ENCODE assay signal across 19 cellular contexts in genomic region chr7:18489624-18490023, GRCh38. TPM values are rescaled to one million over a fixed set of nuclear protein-coding genes. Genes with fewer than 3 reads are reported as not detected.
DNase-seq lines count a peak whose midpoint lies in the region; FAIRE-seq and TF ChIP-seq lines count a peak whose summit lies in the region.
"Had no signal": no experiment of that assay in that cellular context is flagged by ENCODE, and none has a peak within 500 bp of the region (broad histone marks: within the 10 kb centered on the region; RNA-seq: fewer than 3 reads in every experiment).

No MANE protein-coding gene starts in this region.

- TF ChIP-seq EP300 in SK-N-SH (IDR thresholded peaks at IDR 0.05; ENCODE audit: borderline replicate concordance in 1 of 2, low read depth in 1 of 2, low read length in 1 of 2) = peak in 1 of 2 experiments; percentile 47; a peak in 1 of 4 replicates

- TF ChIP-seq POLR2A in H54 (IDR thresholded peaks at IDR 0.05; ENCODE audit: low read depth, low read length) = no peak

- no peak overlapping the region for H3K4me2 ChIP-seq in SK-N-SH
- H3K4me2 ChIP-seq: GM23338 had no signal

- H2AFZ ChIP-seq in SK-N-SH (ENCODE audit: low read depth) = no peak overlapping the region

- no peak for TF ChIP-seq RAD21 in SK-N-SH (IDR thresholded peaks at IDR 0.05; ENCODE audit: low read length)

- no peaks in the 10 kb centered on the region for H3F3A ChIP-seq in SK-N-SH (replicated peaks; ENCODE audit: insufficient read depth)

- no peaks in the 10 kb centered on the region for H3K36me3 ChIP-seq in SK-N-SH (replicated peaks in 1 of 2; ENCODE audit: control insufficient read depth in 1 of 2, insufficient read depth in 2 of 2, low read length in 1 of 2)
- no peaks in the 10 kb centered on the region for H3K36me3 ChIP-seq in skeletal muscle tissue (ENCODE audit: control insufficient read depth in 3 of 3, insufficient read depth in 3 of 3, low read length in 3 of 3)

- H3K9me3 ChIP-seq in SK-N-SH (no peaks in the 10 kb centered on the region), skeletal muscle tissue (ENCODE audit: control insufficient read depth in 3 of 3, low read length in 3 of 3) (no peaks in the 10 kb centered on the region)

- FAIRE-seq in H54 (lab: Jason Lieb, UNC) = peak; percentile 67
- FAIRE-seq: GM12892, GM18507 had no signal

- TF ChIP-seq CTCF in SK-N-SH (IDR thresholded peaks at IDR 0.05) = no peak

- H3K4me1 ChIP-seq in SK-N-SH (ENCODE audit: control insufficient read depth in 1 of 2, insufficient read depth in 2 of 2, low read depth in 1 of 2, low read length in 1 of 2) (peaks cover 0 to 12% of the 10 kb centered on the region in 2 experiments; a peak in 3 of 4 replicates), skeletal muscle tissue (ENCODE audit: control insufficient read depth in 3 of 3, insufficient read depth in 3 of 3, low read length in 3 of 3) (peaks cover 0 to 10% (median 6%) of the 10 kb centered on the region in 3 donors)

- no peaks in the 10 kb centered on the region for H3K9me2 ChIP-seq in SK-N-SH

- H3K9ac ChIP-seq in SK-N-SH (no peak overlapping the region), skeletal muscle tissue (ENCODE audit: low read depth in 1 of 3, low read length in 3 of 3) (no peak overlapping the region)

- no peaks in the 10 kb centered on the region for H3K27me3 ChIP-seq in SK-N-SH (ENCODE audit: insufficient read depth)
- H3K27me3 ChIP-seq in skeletal muscle tissue (ENCODE audit: control insufficient read depth in 3 of 3, insufficient read depth in 3 of 3, low read length in 3 of 3) = no peaks in the 10 kb centered on the region

- CTCF ChIA-PET in SK-N-SH (lab: Yijun Ruan, JAX) = interaction anchor here (0.6 to 1.5 kb wide), 3 partner anchors 17 to 1180 kb away, joined by 3 to 4 read pairs (median 4); no protein-coding TSS in a partner anchor

- 89% methylated on average over 2 of the region's 2 CpGs for WGBS in SK-N-SH (ENCODE audit: low lambda C conversion rate)

- DNase-seq in H54 (ENCODE audit: insufficient read length, low spot score) = no peak
- peak; percentile 10 for DNase-seq in NCI-H146 treated with DMSO at 0.1 percent for 48 hours (lab: John Stamatoyannopoulos, UW; ENCODE audit: unreplicated experiment)
- no peak for DNase-seq in SK-N-SH
- DNase-seq in SKM-1 treated with dmso at 0.1 percent for 144 hours (lab: John Stamatoyannopoulos, UW; ENCODE audit: unreplicated experiment) = no peak
- no peak for DNase-seq in NK-92 (lab: John Stamatoyannopoulos, UW; ENCODE audit: unreplicated experiment)
- no peak for DNase-seq in NCI-H1694 treated with DMSO at 0.1 percent for 48 hours (lab: John Stamatoyannopoulos, UW)
- DNase-seq: C1 segment of cervical spinal cord; CD4-positive, CD25-positive, alpha-beta regulatory T cell; CD8-positive, alpha-beta memory T cell; DMS153; DMS79; GDM1; H7; HFFc6 had no signal

- H3K4me3 ChIP-seq in SK-N-SH (ENCODE audit: low read depth in 2 of 2, low read length in 1 of 2) (no peak overlapping the region), skeletal muscle tissue (ENCODE audit: low read length in 3 of 3) (no peak overlapping the region)
- H3K4me3 ChIP-seq: GM23338 had no signal

- no peaks in the 10 kb centered on the region for H3K79me2 ChIP-seq in SK-N-SH (ENCODE audit: insufficient read depth)

- H4K20me1 ChIP-seq in SK-N-SH (ENCODE audit: insufficient read depth) = no peaks in the 10 kb centered on the region

- H3K27ac ChIP-seq in SK-N-SH (ENCODE audit: low read depth in 2 of 2, low read length in 1 of 2) (peak overlapping the region in 1 of 2 experiments; percentile 11; a peak in 1 of 4 replicates), skeletal muscle tissue (ENCODE audit: low read depth, low read length) (peak overlapping the region; percentile 22)
- H3K27ac ChIP-seq: HL-60 had no signal

- POLR2A ChIA-PET in SK-N-SH (lab: Yijun Ruan, JAX) = no interaction called here

TF ChIP-seq in SK-N-SH, 30 proteins besides CTCF, POLR2A, EP300 and RAD21:
- TF ChIP-seq FOSL2 (IDR thresholded peaks at IDR 0.05; ENCODE audit: borderline replicate concordance, low read depth) (no peak), ELF1 (IDR thresholded peaks at IDR 0.05) (0 out of 2 replicates have a peak, but pooled peaks have one; percentile 15), ZBTB33 (IDR thresholded peaks at IDR 0.05; ENCODE audit: borderline replicate concordance, low read depth) (no peak), IRF3 (IDR thresholded peaks at IDR 0.05; ENCODE audit: low read depth, low read length) (no peak), GATA2 (CRISPR knock-in tag; IDR thresholded peaks at IDR 0.05) (peak; percentile 40), FOXJ3 (CRISPR knock-in tag; IDR thresholded peaks at IDR 0.05) (no peak), MAX (IDR thresholded peaks at IDR 0.05; ENCODE audit: low read depth) (no peak)

RNA-seq across cellular contexts. Expression of gene HDAC9, which starts 5.9 kb away (rescaled TPM):
- 11.6 and 19.8 TPM in 2 replicates for polyA plus RNA-seq in SK-N-SH (2012; rRNA removed)
- polyA plus RNA-seq in SK-N-SH (2012; cell fraction: cytosol; rRNA removed) = 12.1 and 15.5 TPM in 2 replicates
- polyA plus RNA-seq in SK-N-SH (2012; cell fraction: nucleus; rRNA removed) = 15.1 and 30.9 TPM in 2 replicates
- total RNA-seq in skeletal muscle tissue = 52.7 TPM
